In genomic region chr12:117579939-117580717, GRCh38 we compare ENCODE assay signal across 2 cellular contexts.
TF ChIP-seq lines count a peak whose summit lies in the region.

No MANE protein-coding gene starts in this region.

TF ChIP-seq in GM23338, 12 proteins besides CTCF, POLR2A, EP300 and RAD21:
- TF ChIP-seq, protein P1, sequence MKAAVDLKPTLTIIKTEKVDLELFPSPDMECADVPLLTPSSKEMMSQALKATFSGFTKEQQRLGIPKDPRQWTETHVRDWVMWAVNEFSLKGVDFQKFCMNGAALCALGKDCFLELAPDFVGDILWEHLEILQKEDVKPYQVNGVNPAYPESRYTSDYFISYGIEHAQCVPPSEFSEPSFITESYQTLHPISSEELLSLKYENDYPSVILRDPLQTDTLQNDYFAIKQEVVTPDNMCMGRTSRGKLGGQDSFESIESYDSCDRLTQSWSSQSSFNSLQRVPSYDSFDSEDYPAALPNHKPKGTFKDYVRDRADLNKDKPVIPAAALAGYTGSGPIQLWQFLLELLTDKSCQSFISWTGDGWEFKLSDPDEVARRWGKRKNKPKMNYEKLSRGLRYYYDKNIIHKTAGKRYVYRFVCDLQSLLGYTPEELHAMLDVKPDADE (IDR thresholded peaks at IDR 0.05), result no peak
- TF ChIP-seq EZH2 (IDR thresholded peaks at IDR 0.05; ENCODE audit: low read depth, unreplicated experiment) (no peak), CREB1 (CRISPR knock-in tag; IDR thresholded peaks at IDR 0.05; ENCODE audit: low read depth) (no peak), STAT1 (IDR thresholded peaks at IDR 0.05; ENCODE audit: unreplicated experiment) (no peak), ZNF114 (CRISPR knock-in tag; IDR thresholded peaks at IDR 0.05) (no peak), NANOG (IDR thresholded peaks at IDR 0.05; ENCODE audit: borderline replicate concordance) (no peak), JUNB (IDR thresholded peaks at IDR 0.05; ENCODE audit: unreplicated experiment) (no peak)

TF ChIP-seq in H1, 55 proteins besides CTCF, POLR2A, EP300 and RAD21 (continued from another document):
- TF ChIP-seq NANOG (IDR thresholded peaks at IDR 0.05; ENCODE audit: insufficient read depth, low read depth, low read length, poor library complexity, severe bottlenecking), result no peak
- no peak for TF ChIP-seq RXRA (IDR thresholded peaks at IDR 0.05; ENCODE audit: insufficient read depth, low read depth, low read length)
- no peak for TF ChIP-seq SP1 (IDR thresholded peaks at IDR 0.05; ENCODE audit: low read depth, low read length)
- TF ChIP-seq BACH1 (IDR thresholded peaks at IDR 0.05; ENCODE audit: low read length), result no peak
- TF ChIP-seq E2F6 (IDR thresholded peaks at IDR 0.05), result no peak
- TF ChIP-seq, protein P2, sequence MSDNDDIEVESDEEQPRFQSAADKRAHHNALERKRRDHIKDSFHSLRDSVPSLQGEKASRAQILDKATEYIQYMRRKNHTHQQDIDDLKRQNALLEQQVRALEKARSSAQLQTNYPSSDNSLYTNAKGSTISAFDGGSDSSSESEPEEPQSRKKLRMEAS (IDR thresholded peaks at IDR 0.05), result no peak
